Comparison of ENCODE assay signal across 8 cellular contexts in the genomic region with DNA sequence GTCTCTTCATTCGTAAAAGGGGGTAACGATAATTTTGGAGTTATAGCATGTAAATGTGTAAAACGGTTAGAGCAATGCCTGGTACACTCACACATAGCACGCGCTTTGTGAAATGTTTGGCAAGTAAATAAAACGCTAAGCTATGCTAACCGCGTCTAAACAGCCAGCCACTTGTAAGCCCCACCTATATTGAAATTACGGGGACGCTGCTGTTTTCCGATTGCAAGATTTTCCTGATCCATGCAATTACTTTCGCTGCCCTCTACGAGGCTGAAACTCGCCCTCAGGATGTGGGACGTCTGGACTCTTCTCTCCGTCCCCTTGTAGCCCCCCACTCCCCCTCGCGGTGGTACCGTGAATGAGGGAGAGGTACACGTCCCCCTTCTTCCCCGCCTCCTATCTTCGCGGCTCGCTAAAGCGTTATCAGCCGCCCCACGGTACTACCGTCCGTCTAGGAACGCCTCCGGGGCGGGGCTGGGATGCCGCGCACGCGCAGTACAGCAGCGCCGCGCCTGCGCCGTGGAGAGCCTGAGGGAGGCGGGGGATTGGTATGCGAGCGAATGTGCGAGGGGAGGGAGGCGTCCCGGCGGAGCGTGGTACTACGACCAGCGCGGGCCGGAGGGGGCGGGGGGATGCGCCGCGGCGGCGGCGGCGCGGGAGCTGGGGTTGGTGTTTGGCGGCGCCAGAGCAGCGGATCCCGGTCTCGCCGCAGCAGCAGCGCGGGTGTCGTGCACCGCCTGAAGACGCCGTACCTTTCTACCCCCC. TPM values are rescaled to one million over a fixed set of nuclear protein-coding genes. Genes with fewer than 3 reads are reported as not detected.
DNase-seq lines count a peak whose midpoint lies in the region; ATAC-seq and TF ChIP-seq lines count a peak whose summit lies in the region.

A gene (plus strand): TSS at position 685 of the 765 bp plus-strand sequence.

- DNase-seq in CD4-positive, alpha-beta T cell: peak; percentile 95 to 100 (median 98)
- DNase-seq in NCI-H82 (lab: John Stamatoyannopoulos, UW): peak; percentile 97
- peak; percentile 97 for DNase-seq in activated CD4-positive, alpha-beta T cell treated with anti-CD3 and anti-CD28 coated beads, Interleukin-2, amount 50 U/mL, for 48 hours
- DNase-seq in dermis microvascular lymphatic vessel endothelial cell (ENCODE audit: low read depth in 2 of 2): peak; percentile 92 to 97
- peak; percentile 97 for DNase-seq in stimulated activated CD4-positive, alpha-beta T cell treated with anti-CD3 and anti-CD28 coated beads, Interleukin-4, amount 100 ng/mL, for 24 hours

- TF ChIP-seq RAD21 in liver (IDR thresholded peaks at IDR 0.05): peak; percentile 28 to 70

- CTCF ChIA-PET in CD4-positive, alpha-beta T cell (lab: Charles Lee): interaction anchor here (0.7 to 3.3 kb wide), 15 partner anchors 14 to 277 kb away, joined by 3 to 18 read pairs (median 4); a partner anchor contains a TSS

- peaks cover 5 to 57% (median 29%) of the 10 kb centered on the region in 4 donors for H3K4me1 ChIP-seq in liver (ENCODE audit: control insufficient read depth in 4 of 4, insufficient read depth in 4 of 4, low read length in 3 of 4)

- POLR2A ChIA-PET in CD4-positive, alpha-beta T cell (lab: Charles Lee): interaction anchor here (0.6 to 3.9 kb wide), 27 partner anchors 9 to 946 kb away, joined by 3 to 274 read pairs (median 6); a partner anchor contains a TSS

- H3K9ac ChIP-seq in liver (ENCODE audit: low read depth in 1 of 2, low read length in 2 of 2): peak within 1 kb of the TSS; percentile 45 to 83

- H3K27ac Mint-ChIP-seq in CD4-positive, alpha-beta T cell: peak within 1 kb of the TSS; percentile 95

- H3K4me1 Mint-ChIP-seq in CD4-positive, alpha-beta T cell (ENCODE audit: low read depth): peaks cover 62% of the 10 kb centered on the region

- no peaks in the 10 kb centered on the region for H3K9me3 ChIP-seq in CD4-positive, alpha-beta T cell (ENCODE audit: control insufficient read depth, low read length)
- H3K9me3 ChIP-seq in liver (ENCODE audit: control insufficient read depth in 4 of 4, low read length in 3 of 4): no peaks in the 10 kb centered on the region

- under 1% methylated on average over 74 of the region's 74 CpGs for WGBS in liver

- intact Hi-C loops in CD4-positive, alpha-beta T cell (cut with DNase I, micrococcal nuclease): loop anchor here (1.0 to 10.0 kb wide), 7 partner anchors 26 to 1006 kb away; a partner anchor contains a TSS

- TF ChIP-seq CTCF in CD4-positive, alpha-beta T cell (IDR thresholded peaks at IDR 0.05): peak; percentile 45
- peak; percentile 29 for TF ChIP-seq CTCF in liver (IDR thresholded peaks at IDR 0.05; ENCODE audit: low read depth, low read length, missing input control)

- peak; percentile 56 for ATAC-seq in CD4-positive, alpha-beta T cell (ENCODE audit: poor library complexity)
- ATAC-seq in GM19397 (IDR thresholded peaks at IDR 0.05; ENCODE audit: unreplicated experiment): peak; percentile 67
- peak; percentile 57 for ATAC-seq in HG03571 (IDR thresholded peaks at IDR 0.05; ENCODE audit: unreplicated experiment)

- H3K27me3 ChIP-seq in CD4-positive, alpha-beta T cell (ENCODE audit: control insufficient read depth, insufficient read depth, low read length): no peaks in the 10 kb centered on the region
- H3K27me3 ChIP-seq in liver (ENCODE audit: control insufficient read depth in 4 of 4, insufficient read depth in 4 of 4, low read length in 3 of 4): no peaks in the 10 kb centered on the region

- H3K36me3 ChIP-seq in liver (ENCODE audit: control insufficient read depth in 4 of 4, insufficient read depth in 3 of 4, low read depth in 1 of 4, low read length in 3 of 4): no peaks in the 10 kb centered on the region

- H3K27ac ChIP-seq in CD4-positive, alpha-beta T cell (ENCODE audit: low read depth, low read length): peak within 1 kb of the TSS; percentile 95
- peak within 1 kb of the TSS; percentile 94 to 95 for H3K27ac ChIP-seq in liver (ENCODE audit: low read depth in 1 of 2, low read length in 2 of 2)

- H3K27me3 Mint-ChIP-seq in CD4-positive, alpha-beta T cell: no peaks in the 10 kb centered on the region

- H3K4me3 Mint-ChIP-seq in CD4-positive, alpha-beta T cell: peak within 1 kb of the TSS; percentile 99

- H3K9me3 Mint-ChIP-seq in CD4-positive, alpha-beta T cell: no peaks in the 10 kb centered on the region

- peaks cover 22% of the 10 kb centered on the region for H3K36me3 Mint-ChIP-seq in CD4-positive, alpha-beta T cell (ENCODE audit: low read depth)

- peak within 1 kb of the TSS; percentile 88 to 99 (median 89) for H3K4me3 ChIP-seq in liver (ENCODE audit: low read depth in 1 of 3, low read length in 3 of 3)

TF ChIP-seq in liver, 16 proteins besides CTCF, POLR2A, EP300 and RAD21:
- TF ChIP-seq JUND (IDR thresholded peaks at IDR 0.05) (no peak), FOXA1 (IDR thresholded peaks at IDR 0.05) (peak; percentile 4), HNF4A (conservative IDR thresholded peaks at IDR 0.05) (peak; percentile 5 to 17), RXRA (IDR thresholded peaks at IDR 0.05) (no peak), SP1 (IDR thresholded peaks at IDR 0.05) (peak; percentile 70), TAF1 (conservative IDR thresholded peaks at IDR 0.05) (peak; percentile 89), GABPA (IDR thresholded peaks at IDR 0.05 in 1 of 2, conservative IDR thresholded peaks at IDR 0.05 in 1 of 2) (no peak), YY1 (IDR thresholded peaks at IDR 0.05) (peak; percentile 67), FOXA2 (IDR thresholded peaks at IDR 0.05) (peak; percentile 38), HNF4G (IDR thresholded peaks at IDR 0.05) (no peak), NR2F2 (IDR thresholded peaks at IDR 0.05) (no peak), EGR1 (IDR thresholded peaks at IDR 0.05; ENCODE audit: low read depth in 2 of 2) (peak in 1 of 2 donors; percentile 6)
- TF ChIP-seq, protein P1, sequence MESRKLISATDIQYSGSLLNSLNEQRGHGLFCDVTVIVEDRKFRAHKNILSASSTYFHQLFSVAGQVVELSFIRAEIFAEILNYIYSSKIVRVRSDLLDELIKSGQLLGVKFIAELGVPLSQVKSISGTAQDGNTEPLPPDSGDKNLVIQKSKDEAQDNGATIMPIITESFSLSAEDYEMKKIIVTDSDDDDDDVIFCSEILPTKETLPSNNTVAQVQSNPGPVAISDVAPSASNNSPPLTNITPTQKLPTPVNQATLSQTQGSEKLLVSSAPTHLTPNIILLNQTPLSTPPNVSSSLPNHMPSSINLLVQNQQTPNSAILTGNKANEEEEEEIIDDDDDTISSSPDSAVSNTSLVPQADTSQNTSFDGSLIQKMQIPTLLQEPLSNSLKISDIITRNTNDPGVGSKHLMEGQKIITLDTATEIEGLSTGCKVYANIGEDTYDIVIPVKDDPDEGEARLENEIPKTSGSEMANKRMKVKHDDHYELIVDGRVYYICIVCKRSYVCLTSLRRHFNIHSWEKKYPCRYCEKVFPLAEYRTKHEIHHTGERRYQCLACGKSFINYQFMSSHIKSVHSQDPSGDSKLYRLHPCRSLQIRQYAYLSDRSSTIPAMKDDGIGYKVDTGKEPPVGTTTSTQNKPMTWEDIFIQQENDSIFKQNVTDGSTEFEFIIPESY (IDR thresholded peaks at IDR 0.05): peak; percentile 12
- TF ChIP-seq, protein P2, sequence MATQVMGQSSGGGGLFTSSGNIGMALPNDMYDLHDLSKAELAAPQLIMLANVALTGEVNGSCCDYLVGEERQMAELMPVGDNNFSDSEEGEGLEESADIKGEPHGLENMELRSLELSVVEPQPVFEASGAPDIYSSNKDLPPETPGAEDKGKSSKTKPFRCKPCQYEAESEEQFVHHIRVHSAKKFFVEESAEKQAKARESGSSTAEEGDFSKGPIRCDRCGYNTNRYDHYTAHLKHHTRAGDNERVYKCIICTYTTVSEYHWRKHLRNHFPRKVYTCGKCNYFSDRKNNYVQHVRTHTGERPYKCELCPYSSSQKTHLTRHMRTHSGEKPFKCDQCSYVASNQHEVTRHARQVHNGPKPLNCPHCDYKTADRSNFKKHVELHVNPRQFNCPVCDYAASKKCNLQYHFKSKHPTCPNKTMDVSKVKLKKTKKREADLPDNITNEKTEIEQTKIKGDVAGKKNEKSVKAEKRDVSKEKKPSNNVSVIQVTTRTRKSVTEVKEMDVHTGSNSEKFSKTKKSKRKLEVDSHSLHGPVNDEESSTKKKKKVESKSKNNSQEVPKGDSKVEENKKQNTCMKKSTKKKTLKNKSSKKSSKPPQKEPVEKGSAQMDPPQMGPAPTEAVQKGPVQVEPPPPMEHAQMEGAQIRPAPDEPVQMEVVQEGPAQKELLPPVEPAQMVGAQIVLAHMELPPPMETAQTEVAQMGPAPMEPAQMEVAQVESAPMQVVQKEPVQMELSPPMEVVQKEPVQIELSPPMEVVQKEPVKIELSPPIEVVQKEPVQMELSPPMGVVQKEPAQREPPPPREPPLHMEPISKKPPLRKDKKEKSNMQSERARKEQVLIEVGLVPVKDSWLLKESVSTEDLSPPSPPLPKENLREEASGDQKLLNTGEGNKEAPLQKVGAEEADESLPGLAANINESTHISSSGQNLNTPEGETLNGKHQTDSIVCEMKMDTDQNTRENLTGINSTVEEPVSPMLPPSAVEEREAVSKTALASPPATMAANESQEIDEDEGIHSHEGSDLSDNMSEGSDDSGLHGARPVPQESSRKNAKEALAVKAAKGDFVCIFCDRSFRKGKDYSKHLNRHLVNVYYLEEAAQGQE (IDR thresholded peaks at IDR 0.05): peak; percentile 80
- TF ChIP-seq, protein P3, sequence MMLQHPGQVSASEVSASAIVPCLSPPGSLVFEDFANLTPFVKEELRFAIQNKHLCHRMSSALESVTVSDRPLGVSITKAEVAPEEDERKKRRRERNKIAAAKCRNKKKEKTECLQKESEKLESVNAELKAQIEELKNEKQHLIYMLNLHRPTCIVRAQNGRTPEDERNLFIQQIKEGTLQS (IDR thresholded peaks at IDR 0.05): no peak
- TF ChIP-seq, protein P4, sequence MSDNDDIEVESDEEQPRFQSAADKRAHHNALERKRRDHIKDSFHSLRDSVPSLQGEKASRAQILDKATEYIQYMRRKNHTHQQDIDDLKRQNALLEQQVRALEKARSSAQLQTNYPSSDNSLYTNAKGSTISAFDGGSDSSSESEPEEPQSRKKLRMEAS (IDR thresholded peaks at IDR 0.05): peak; percentile 68

RNA-seq across cellular contexts. Expression of the gene that starts here (rescaled TPM):
- 10 to 100 TPM; 53.7 to 54.9 TPM for total RNA-seq in CD4-positive, alpha-beta T cell
- total RNA-seq in dermis microvascular lymphatic vessel endothelial cell (13.6 and 15.0 TPM in 2 replicates), liver (10 to 100 TPM in 1 of 2 donors, 1 to 10 TPM in 1; 5.4 to 11.1 TPM)
- 1 to 10 TPM; 6.6 to 7.2 TPM for polyA plus RNA-seq in liver

Comparison
In these comparisons a context has a peak if more than half of its experiments do, and no peak if none do; other contexts are left out.
1. Peak in every context shown above with its lines: DNase-seq, ATAC-seq, H3K4me3 ChIP-seq and H3K27ac ChIP-seq.